8 cellular contexts compared by ENCODE assay signal in the genomic region with DNA sequence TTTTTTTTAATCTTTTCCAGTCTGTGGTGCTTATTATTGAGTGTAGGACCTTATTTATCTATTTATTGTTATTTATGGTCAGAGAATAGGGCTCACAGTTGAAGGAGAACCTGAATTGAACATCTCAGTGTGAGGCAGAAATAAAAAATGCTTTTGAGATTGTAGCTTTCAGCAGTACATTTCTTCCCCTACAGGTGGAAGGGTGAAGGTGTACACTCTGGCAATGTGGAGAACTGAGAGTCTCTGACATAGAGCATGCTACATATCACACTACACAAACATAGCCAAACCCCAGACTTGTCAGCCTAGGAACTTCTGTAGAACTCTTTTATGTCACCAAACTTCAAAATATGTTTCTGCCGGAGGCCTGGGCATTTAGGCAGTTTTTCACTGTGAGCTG.
DNase-seq lines count a peak whose midpoint lies in the region; ATAC-seq, FAIRE-seq and TF ChIP-seq lines count a peak whose summit lies in the region.

No MANE protein-coding gene starts in this region.

- CTCF ChIA-PET in K562 (lab: Yijun Ruan, JAX; ENCODE audit: low intra/inter-chr PET ratio), result no interaction called here

- TF ChIP-seq POLR2A in K562 (conservative IDR thresholded peaks at IDR 0.05), result no peak

- H3K4me1 ChIP-seq in K562 (replicated peaks in 1 of 2; ENCODE audit: control insufficient read depth in 2 of 2, insufficient read depth in 2 of 2, low read length in 2 of 2), result no peaks in the 10 kb centered on the region

- no peak overlapping the region for H3K9ac ChIP-seq in K562 (ENCODE audit: insufficient read depth in 1 of 2, low read depth in 2 of 2, low read length in 2 of 2)

- peak in 2 of 3 experiments; percentile 18 to 31; a peak in 2 of 6 replicates for TF ChIP-seq CTCF in K562 (IDR thresholded peaks at IDR 0.05 in 2 of 3, conservative IDR thresholded peaks at IDR 0.05 in 1 of 3; ENCODE audit: insufficient read depth in 2 of 3, low read depth in 1 of 3, low read length in 3 of 3)

- TF ChIP-seq RAD21 in K562 (CRISPR knock-in tag; conservative IDR thresholded peaks at IDR 0.05 in 1 of 2, IDR thresholded peaks at IDR 0.05 in 1 of 2), result peak in 1 of 2 experiments; percentile 40; a peak in 2 of 4 replicates

- no peak overlapping the region for H3K27ac ChIP-seq in K562 (ENCODE audit: extremely low read depth, low read depth, low read length)

- no peak for TF ChIP-seq EP300 in K562 (IDR thresholded peaks at IDR 0.05; ENCODE audit: low read length)

- H3K9me1 ChIP-seq in K562 (ENCODE audit: control insufficient read depth, insufficient read depth, low read length), result no peaks in the 10 kb centered on the region

- H3K4me2 ChIP-seq in K562 (ENCODE audit: insufficient read depth, low read length), result no peak overlapping the region

- ATAC-seq in GM18867 (IDR thresholded peaks at IDR 0.05; ENCODE audit: unreplicated experiment) (peak; percentile 92), HG03139 (IDR thresholded peaks at IDR 0.05; ENCODE audit: unreplicated experiment) (peak; percentile 73), K562 (peak; percentile 86), left cardiac atrium (no peak)

- H2AFZ ChIP-seq in K562 (ENCODE audit: low read depth, low read length), result no peak overlapping the region

- no peaks in the 10 kb centered on the region; the same call in 2 of the 3 replicates for H3K36me3 ChIP-seq in K562 (ENCODE audit: control insufficient read depth, insufficient read depth, low read length)

- H3K27me3 ChIP-seq in K562 (ENCODE audit: control insufficient read depth in 2 of 2, insufficient read depth in 2 of 2, low read length in 2 of 2), result no peaks in the 10 kb centered on the region

- in situ Hi-C loops in ACHN (cut with HindIII; ENCODE audit: low pct_ligation_motif_present, low pct_unique_long_range_greater_than_20kb, low sequenced_read_pairs) (no loop called here), K562 (cut with MboI) (no loop called here)

- BruUV-seq in K562 (replicated peaks; lab: Mats Ljungman, UMichigan), result no TSS peak

- no peak for FAIRE-seq in K562 (lab: Jason Lieb, UNC)

- no peaks in the 10 kb centered on the region for H3K9me3 ChIP-seq in K562 (replicated peaks; ENCODE audit: control insufficient read depth, insufficient read depth, low read depth, low read length)

- POLR2A ChIA-PET in K562 (lab: Yijun Ruan, JAX), result no interaction called here

- DNase-seq in ACHN, result peak; percentile 25
- peak in 2 of 4 experiments; percentile 14 to 19 for DNase-seq in K562 (ENCODE audit: extremely low read depth in 1 of 4, low spot score in 3 of 4)
- DNase-seq in OCI-M2 (lab: John Stamatoyannopoulos, UW; ENCODE audit: unreplicated experiment), result no peak
- no peak for DNase-seq in NCI-H345 treated with DMSO at 0.1 percent for 48 hours (lab: John Stamatoyannopoulos, UW; ENCODE audit: unreplicated experiment)
- no peak for DNase-seq in pons (ENCODE audit: low spot score)
- DNase-seq in left cardiac atrium, result no peak

- no peaks in the 10 kb centered on the region for H3K79me2 ChIP-seq in K562 (ENCODE audit: control insufficient read depth, insufficient read depth, low read length)

- no peak overlapping the region for H3K4me3 ChIP-seq in K562

- intact Hi-C loops in K562 (cut with micrococcal nuclease), result no loop called here
- intact Hi-C loops in left cardiac atrium (cut with DNase I), result loop anchor here in 1 of 2 donors (10.0 kb wide), 1 partner anchor 136 kb away; the partner anchor contains the start of gene STIM2

- WGBS in K562 (ENCODE audit: insufficient coverage, low coverage, missing lambda C conversion rate), result 100% methylated on average over 1 of the region's 1 CpG

- no peaks in the 10 kb centered on the region for H4K20me1 ChIP-seq in K562 (replicated peaks; ENCODE audit: control insufficient read depth, insufficient read depth, low read length)

TF ChIP-seq in K562, 482 proteins besides CTCF, POLR2A, EP300 and RAD21:
- TF ChIP-seq ZNF699 (CRISPR knock-in tag; IDR thresholded peaks at IDR 0.05; ENCODE audit: insufficient replicate concordance) (no peak), TSC22D4 (tag; IDR thresholded peaks at IDR 0.05) (no peak), CREM (IDR thresholded peaks at IDR 0.05; ENCODE audit: low read depth) (no peak), ZNF165 (CRISPR knock-in tag; IDR thresholded peaks at IDR 0.05; ENCODE audit: borderline replicate concordance) (no peak), ZNF717 (CRISPR knock-in tag; IDR thresholded peaks at IDR 0.05) (no peak), RBM17 (IDR thresholded peaks at IDR 0.05; ENCODE audit: borderline replicate concordance, low read depth, low read length) (no peak), FOXP4 (CRISPR knock-in tag; IDR thresholded peaks at IDR 0.05; ENCODE audit: borderline replicate concordance) (no peak), PPARD (CRISPR knock-in tag; IDR thresholded peaks at IDR 0.05) (no peak), C11orf30 (IDR thresholded peaks at IDR 0.05; ENCODE audit: low read depth) (no peak), FIP1L1 (IDR thresholded peaks at IDR 0.05; ENCODE audit: low read depth, low read length, poor library complexity, severe bottlenecking) (no peak), CXXC5 (CRISPR knock-in tag; IDR thresholded peaks at IDR 0.05) (no peak), ZNF511 (CRISPR knock-in tag; IDR thresholded peaks at IDR 0.05) (no peak), RB1 (IDR thresholded peaks at IDR 0.05; ENCODE audit: low read depth) (no peak)
- TF ChIP-seq, protein P1, sequence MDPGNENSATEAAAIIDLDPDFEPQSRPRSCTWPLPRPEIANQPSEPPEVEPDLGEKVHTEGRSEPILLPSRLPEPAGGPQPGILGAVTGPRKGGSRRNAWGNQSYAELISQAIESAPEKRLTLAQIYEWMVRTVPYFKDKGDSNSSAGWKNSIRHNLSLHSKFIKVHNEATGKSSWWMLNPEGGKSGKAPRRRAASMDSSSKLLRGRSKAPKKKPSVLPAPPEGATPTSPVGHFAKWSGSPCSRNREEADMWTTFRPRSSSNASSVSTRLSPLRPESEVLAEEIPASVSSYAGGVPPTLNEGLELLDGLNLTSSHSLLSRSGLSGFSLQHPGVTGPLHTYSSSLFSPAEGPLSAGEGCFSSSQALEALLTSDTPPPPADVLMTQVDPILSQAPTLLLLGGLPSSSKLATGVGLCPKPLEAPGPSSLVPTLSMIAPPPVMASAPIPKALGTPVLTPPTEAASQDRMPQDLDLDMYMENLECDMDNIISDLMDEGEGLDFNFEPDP (CRISPR knock-in tag; IDR thresholded peaks at IDR 0.05), result no peak

Comparison
In these comparisons a context has a peak if more than half of its experiments do, and no peak if none do; other contexts are left out.
1. ATAC-seq: peak in GM18867 (single experiment), HG03139 (single experiment) and K562 (single experiment); none in left cardiac atrium (0 of 2).